14 cellular contexts compared by ENCODE assay signal in genomic region chr4:30847157-30847556, GRCh38.
A peak's percentile ranks its signal among the peaks of the same experiment; 100 is the strongest.
DNase-seq lines count a peak whose midpoint lies in the region; ATAC-seq, FAIRE-seq and TF ChIP-seq lines count a peak whose summit lies in the region.
"Had no signal": no experiment of that assay in that cellular context is flagged by ENCODE, and none has a peak within 500 bp of the region (broad histone marks: within the 10 kb centered on the region; RNA-seq: fewer than 3 reads in every experiment).

No MANE protein-coding gene starts in this region.

- peaks cover 31% of the 10 kb centered on the region for H3K4me1 ChIP-seq in cardiac muscle cell (ENCODE audit: low read depth)
- H3K4me1 ChIP-seq in SJCRH30: peaks cover 38% of the 10 kb centered on the region
- no peaks in the 10 kb centered on the region for H3K4me1 ChIP-seq in keratinocyte (ENCODE audit: control insufficient read depth, extremely low read depth, insufficient read depth, low read length)

- TF ChIP-seq CTCF in cardiac muscle cell (IDR thresholded peaks at IDR 0.05; ENCODE audit: low read depth, low read length): no peak
- TF ChIP-seq CTCF in keratinocyte (optimal IDR thresholded peaks at IDR 0.05 in 1 of 3, IDR thresholded peaks at IDR 0.05 in 1 of 3, conservative IDR thresholded peaks at IDR 0.05 in 1 of 3; ENCODE audit: extremely low read depth in 1 of 3, insufficient read depth in 2 of 3, low read length in 3 of 3): no peak

- H3K9me1 ChIP-seq in keratinocyte (ENCODE audit: control insufficient read depth, extremely low read depth, insufficient read depth, low read length): no peaks in the 10 kb centered on the region

- no peak overlapping the region for H3K9ac ChIP-seq in keratinocyte (ENCODE audit: control insufficient read depth, extremely low read depth, insufficient read depth, low read length)

- dilution Hi-C loops in keratinocyte (cut with MboI; ENCODE audit: extremely low pct_ligation_motif_present, low sequenced_read_pairs): no loop called here

- peak; percentile 5 for FAIRE-seq in keratinocyte (lab: Jason Lieb, UNC)
- peak; percentile 97 for FAIRE-seq in urothelium cell line (lab: Jason Lieb, UNC)
- FAIRE-seq: RCC 7860 had no signal

- intact Hi-C loops in Right ventricle myocardium inferior (cut with DNase I): no loop called here

- ATAC-seq in Right ventricle myocardium inferior: no peak

- H4K20me1 ChIP-seq in keratinocyte (ENCODE audit: control insufficient read depth, extremely low read depth, insufficient read depth, low read length): no peaks in the 10 kb centered on the region

- no peak overlapping the region for H3K27ac Mint-ChIP-seq in immature natural killer cell

- H3K4me1 Mint-ChIP-seq in immature natural killer cell: no peaks in the 10 kb centered on the region

- no peak overlapping the region for H3K4me3 Mint-ChIP-seq in immature natural killer cell

- no peaks in the 10 kb centered on the region for H3K36me3 Mint-ChIP-seq in immature natural killer cell

- no peaks in the 10 kb centered on the region for H3K79me2 ChIP-seq in keratinocyte (ENCODE audit: control insufficient read depth, insufficient read depth, low read length)

- H3K27ac ChIP-seq in cardiac muscle cell (peak overlapping the region; percentile 18), SJCRH30 (peak overlapping the region; percentile 4; the same call in 1 of the 2 replicates), keratinocyte (ENCODE audit: control insufficient read depth, insufficient read depth, low read length) (no peak overlapping the region)

- H3K9me3 ChIP-seq in cardiac muscle cell (ENCODE audit: low read depth) (no peaks in the 10 kb centered on the region), SJCRH30 (replicated peaks) (no peaks in the 10 kb centered on the region), keratinocyte (ENCODE audit: control insufficient read depth, low read depth, low read length) (no peaks in the 10 kb centered on the region)

- H3K4me2 ChIP-seq in keratinocyte (ENCODE audit: control insufficient read depth, extremely low read depth, insufficient read depth, low read depth, low read length): no peak overlapping the region

- H3K36me3 ChIP-seq in cardiac muscle cell (no peaks in the 10 kb centered on the region), SJCRH30 (peaks cover 17% of the 10 kb centered on the region), keratinocyte (ENCODE audit: control insufficient read depth in 2 of 2, extremely low read depth in 1 of 2, insufficient read depth in 2 of 2, low read length in 2 of 2) (no peaks in the 10 kb centered on the region)

- H3K27me3 Mint-ChIP-seq in immature natural killer cell (ENCODE audit: low read depth in 3 of 3): no peaks in the 10 kb centered on the region

- no peaks in the 10 kb centered on the region for H3K27me3 ChIP-seq in cardiac muscle cell
- no peaks in the 10 kb centered on the region for H3K27me3 ChIP-seq in SJCRH30
- no peaks in the 10 kb centered on the region for H3K27me3 ChIP-seq in keratinocyte (ENCODE audit: control insufficient read depth, extremely low read depth, insufficient read depth, low read length)

- no peak for DNase-seq in cardiac muscle cell (ENCODE audit: low read depth in 1 of 2, low spot score in 1 of 2)
- no peak for DNase-seq in Right ventricle myocardium inferior (ENCODE audit: missing footprints)
- DNase-seq in SJCRH30: peak; percentile 68 to 84
- no peak for DNase-seq in keratinocyte (ENCODE audit: low read depth, low spot score)
- DNase-seq in urothelium cell line (ENCODE audit: low spot score): no peak
- no peak for DNase-seq in HPDE6-E6E7 (ENCODE audit: extremely low spot score)
- no peak for DNase-seq in immature natural killer cell
- no peak for DNase-seq in NCI-H1092 (lab: John Stamatoyannopoulos, UW)
- DNase-seq: C1 segment of cervical spinal cord, DMS153, NCI-H187, NCI-H774, SHP77 treated with DMSO at 0.1 percent for 48 hours had no signal

- H3K4me3 ChIP-seq in cardiac muscle cell (no peak overlapping the region), SJCRH30 (no peak overlapping the region), keratinocyte (ENCODE audit: control insufficient read depth in 2 of 3, extremely low read depth in 1 of 3, insufficient read depth in 2 of 3, low read depth in 1 of 3, low read length in 3 of 3) (no peak overlapping the region)

- H2AFZ ChIP-seq in keratinocyte (ENCODE audit: control insufficient read depth, low read length): no peak overlapping the region

- peaks cover 7 to 44% (median 12%) of the 10 kb centered on the region in 6 donors for H3K9me3 Mint-ChIP-seq in immature natural killer cell

Comparison
In these comparisons a context has a peak if more than half of its experiments do, and no peak if none do; other contexts are left out.
1. DNase-seq: peak in SJCRH30 (2 of 2); none in cardiac muscle cell (0 of 2), Right ventricle myocardium inferior (single experiment), keratinocyte (single experiment), urothelium cell line (single experiment), HPDE6-E6E7 (single experiment), immature natural killer cell (0 of 3) and NCI-H1092 (single experiment).